Comparison of ENCODE assay signal across 8 cellular contexts in genomic region chr9:33024126-33024965, GRCh38. TPM values are rescaled to one million over a fixed set of nuclear protein-coding genes. Genes with fewer than 3 reads are reported as not detected.
DNase-seq lines count a peak whose midpoint lies in the region; ATAC-seq and TF ChIP-seq lines count a peak whose summit lies in the region.

No MANE protein-coding gene starts in this region.

- H3K4me1 ChIP-seq in GM23248 (ENCODE audit: insufficient read depth) (peaks cover 38% of the 10 kb centered on the region), endocrine pancreas (ENCODE audit: control insufficient read depth, insufficient read depth, low read length) (peaks cover 13% of the 10 kb centered on the region), mucosa of descending colon (ENCODE audit: low read depth) (peaks cover 36% of the 10 kb centered on the region), tibial artery (peaks cover 0 to 43% (median 23%) of the 10 kb centered on the region in 4 donors)

- 0 out of 2 replicates have a peak, but pooled peaks cover 4% of the 10 kb centered on the region for H4K20me1 ChIP-seq in GM23248 (ENCODE audit: insufficient read depth)

- peak overlapping the region; percentile 97 for H3K4me2 ChIP-seq in GM23248 (ENCODE audit: unreplicated experiment)

- no peaks in the 10 kb centered on the region for H3K9me2 ChIP-seq in GM23248 (ENCODE audit: insufficient read depth)

- ATAC-seq in mucosa of descending colon (peak; percentile 3), GM21423 (IDR thresholded peaks at IDR 0.05; ENCODE audit: unreplicated experiment) (no peak), HG03095 (IDR thresholded peaks at IDR 0.05; ENCODE audit: unreplicated experiment) (no peak)

- H3K27ac ChIP-seq in GM23248 (peak overlapping the region; percentile 91), SK-N-MC (peak overlapping the region; percentile 88), tibial artery (peak overlapping the region; percentile 87 to 96)

- H2AFZ ChIP-seq in GM23248 = peak overlapping the region; percentile 72

- H3K4me3 ChIP-seq in BJ (ENCODE audit: low read depth, low read length) (peak overlapping the region; percentile 100), GM23248 (peak overlapping the region; percentile 82), SK-N-MC (peak overlapping the region; percentile 96), endocrine pancreas (ENCODE audit: control insufficient read depth, insufficient read depth, low read length) (peak overlapping the region; percentile 44), mucosa of descending colon (peak overlapping the region; percentile 91), tibial artery (peak overlapping the region; percentile 67 to 78)

- no peaks in the 10 kb centered on the region for H3K27me3 ChIP-seq in BJ (ENCODE audit: control insufficient read depth, insufficient read depth, low read length)
- H3K27me3 ChIP-seq in GM23248 (replicated peaks; ENCODE audit: insufficient read depth) = no peaks in the 10 kb centered on the region
- H3K27me3 ChIP-seq in endocrine pancreas (ENCODE audit: control insufficient read depth, insufficient read depth, low read length) = no peaks in the 10 kb centered on the region
- no peaks in the 10 kb centered on the region for H3K27me3 ChIP-seq in tibial artery

- TF ChIP-seq CTCF in BJ (IDR thresholded peaks at IDR 0.05; ENCODE audit: insufficient read depth, low read depth, low read length) (no peak), mucosa of descending colon (IDR thresholded peaks at IDR 0.05) (no peak), tibial artery (IDR thresholded peaks at IDR 0.05) (no peak)

- H3K9ac ChIP-seq in GM23248 = peak overlapping the region; percentile 95
- H3K9ac ChIP-seq in SK-N-MC (ENCODE audit: insufficient read length) = peak overlapping the region; percentile 97
- H3K9ac ChIP-seq in endocrine pancreas (ENCODE audit: control insufficient read depth, insufficient read depth, low read length) = peak overlapping the region; percentile 71

- POLR2A ChIA-PET in BJ (lab: Charles Lee) = interaction anchor here (0.7 to 1.2 kb wide), 5 partner anchors 12 to 296 kb away, joined by 3 to 5 read pairs (median 3); partner anchors contain the start of genes APTX, B4GALT1 and NFX1

- H3K9me3 ChIP-seq in GM23248 (ENCODE audit: low read depth) (no peaks in the 10 kb centered on the region), SK-N-MC (ENCODE audit: low read depth, low read length) (no peaks in the 10 kb centered on the region), endocrine pancreas (ENCODE audit: control insufficient read depth, low read length) (no peaks in the 10 kb centered on the region), mucosa of descending colon (no peaks in the 10 kb centered on the region), tibial artery (no peaks in the 10 kb centered on the region)

- H3K79me2 ChIP-seq in GM23248 (ENCODE audit: insufficient read depth) = peaks cover 89% of the 10 kb centered on the region

- 3 to 4% methylated on average over 26 to 33 of the region's 33 CpGs for WGBS in GM23248 (ENCODE audit: low coverage in 1 of 2, low lambda C conversion rate in 2 of 2, missing lambda C conversion rate in 2 of 2), 2 experiments

- intact Hi-C loops in mucosa of descending colon (cut with DNase I, micrococcal nuclease) (no loop called here), tibial artery (cut with DNase I; ENCODE audit: low total_unique reads) (no loop called here)

- in situ Hi-C loops in GM23248 (cut with MboI) = no loop called here

- H3K36me3 ChIP-seq in BJ (ENCODE audit: control insufficient read depth, insufficient read depth, low read length) (peaks cover 2% of the 10 kb centered on the region), GM23248 (ENCODE audit: low read depth) (peaks cover 12% of the 10 kb centered on the region; the same call in 1 of the 2 replicates), SK-N-MC (ENCODE audit: insufficient read depth, low read length) (peaks cover 57% of the 10 kb centered on the region), endocrine pancreas (ENCODE audit: control insufficient read depth, insufficient read depth, low read length) (peaks cover 4% of the 10 kb centered on the region), mucosa of descending colon (ENCODE audit: low read depth) (no peaks in the 10 kb centered on the region), tibial artery (peaks cover 0 to 27% (median 18%) of the 10 kb centered on the region in 3 donors)

- DNase-seq in BJ (ENCODE audit: low read depth) (no peak), GM23248 (peak; percentile 83), SK-N-MC (ENCODE audit: low read depth, low spot score) (no peak), mucosa of descending colon (peak in 1 of 3 donors; percentile 32), tibial artery (no peak)

- CTCF ChIA-PET in BJ (lab: Yijun Ruan, JAX) = interaction anchor here (0.6 to 3.0 kb wide), 3 partner anchors 15 to 445 kb away, joined by 3 to 8 read pairs (median 3); no protein-coding TSS in a partner anchor

- H3F3A ChIP-seq in GM23248 (ENCODE audit: insufficient read depth) = peaks cover 14% of the 10 kb centered on the region

RNA-seq across cellular contexts. Expression of gene DNAJA1, which starts 0.7 kb away (rescaled TPM):
- polyA plus RNA-seq in BJ (2011; rRNA removed) (49.7 and 108 TPM in 2 replicates), GM23248 (2016; fragmentation: Nextera tagmentation; extraction: Ambion mirVana) (108 and 115 TPM in 2 replicates)
- 51.9 and 60.4 TPM in 2 replicates for polyA minus RNA-seq in BJ (2011; rRNA and poly(A)+ RNA removed)
- 84.6 and 92.7 TPM in 2 replicates for total RNA-seq in GM23248 (2014; rRNA removed; shearing (Covaris generic))
- total RNA-seq in mucosa of descending colon = 100 to 1,000 TPM in 1 of 3 donors, 10 to 100 TPM in 2; 47.3 to 122 (median 74.4) TPM

RNA-seq across cellular contexts. Expression of gene APTX, which starts 22.9 kb away (rescaled TPM):
- polyA plus RNA-seq in BJ (2011; rRNA removed) (24.0 and 38.3 TPM in 2 replicates), GM23248 (2016; fragmentation: Nextera tagmentation; extraction: Ambion mirVana) (36.9 and 40.6 TPM in 2 replicates)
- 10.3 and 12.9 TPM in 2 replicates for polyA minus RNA-seq in BJ (2011; rRNA and poly(A)+ RNA removed)
- 21.4 and 43.0 TPM in 2 replicates for total RNA-seq in GM23248 (2014; rRNA removed; shearing (Covaris generic))
- total RNA-seq in mucosa of descending colon = 10 to 100 TPM; 23.4 to 28.3 (median 27.5) TPM

RNA-seq across cellular contexts. Expression of gene SMU1, which starts 52.1 kb away (rescaled TPM):
- polyA plus RNA-seq in BJ (2011; rRNA removed) (9.9 and 16.7 TPM in 2 replicates), GM23248 (2016; fragmentation: Nextera tagmentation; extraction: Ambion mirVana) (18.6 and 20.9 TPM in 2 replicates)
- 9.6 and 11.4 TPM in 2 replicates for polyA minus RNA-seq in BJ (2011; rRNA and poly(A)+ RNA removed)
- total RNA-seq in GM23248 (2014; rRNA removed; shearing (Covaris generic)) = 23.1 and 26.3 TPM in 2 replicates
- total RNA-seq in mucosa of descending colon = 10 to 100 TPM; 15.5 to 23.6 (median 17.1) TPM

Comparison
In these comparisons a context has a peak if more than half of its experiments do, and no peak if none do; other contexts are left out.
1. H3K4me3 ChIP-seq: peak in every context shown above with its lines; median percentile 100 in BJ; 96 in SK-N-MC; 91 in mucosa of descending colon; 82 in GM23248; 72 in tibial artery; 44 in endocrine pancreas.